Comparison of ENCODE assay signal across 9 cellular contexts in genomic region chr11:35088676-35089075, GRCh38. TPM values are rescaled to one million over a fixed set of nuclear protein-coding genes. Genes with fewer than 3 reads are reported as not detected.
DNase-seq lines count a peak whose midpoint lies in the region; ATAC-seq and TF ChIP-seq lines count a peak whose summit lies in the region.
"Had no signal": no experiment of that assay in that cellular context is flagged by ENCODE, and none has a peak within 500 bp of the region (broad histone marks: within the 10 kb centered on the region; RNA-seq: fewer than 3 reads in every experiment).

No MANE protein-coding gene starts in this region.

- H3K4me1 ChIP-seq in SJCRH30: no peaks in the 10 kb centered on the region
- H3K4me1 ChIP-seq: Caco-2 had no signal

- H3K9me3 ChIP-seq in SJCRH30 (replicated peaks): no peaks in the 10 kb centered on the region

- no peaks in the 10 kb centered on the region for H3K36me3 ChIP-seq in SJCRH30

- H3K9me3 Mint-ChIP-seq in CD14-positive monocyte: peaks cover 0 to 3% (median 0%) of the 10 kb centered on the region in 7 donors
- H3K9me3 Mint-ChIP-seq in MCF 10A (ENCODE audit: unreplicated experiment): no peaks in the 10 kb centered on the region

- H3K4me1 Mint-ChIP-seq in CD14-positive monocyte (peaks cover 41% of the 10 kb centered on the region), MCF 10A (ENCODE audit: insufficient read depth, unreplicated experiment) (peaks cover 30% of the 10 kb centered on the region)

- H3K27ac Mint-ChIP-seq in CD14-positive monocyte (peak overlapping the region in 4 of 7 donors; percentile 3 to 81 (median 80)), MCF 10A (ENCODE audit: low read depth, unreplicated experiment) (peak overlapping the region; percentile 90)

- no peak overlapping the region for H3K4me3 ChIP-seq in SJCRH30

- no peak for TF ChIP-seq CTCF in CD14-positive monocyte (IDR thresholded peaks at IDR 0.05)
- no peak for TF ChIP-seq CTCF in MCF 10A (IDR thresholded peaks at IDR 0.05; ENCODE audit: unreplicated experiment)
- no peak for TF ChIP-seq CTCF in omental fat pad (IDR thresholded peaks at IDR 0.05)

- H3K36me3 Mint-ChIP-seq in CD14-positive monocyte: peaks cover 0 to 2% of the 10 kb centered on the region in 2 donors
- H3K36me3 Mint-ChIP-seq in MCF 10A (ENCODE audit: insufficient read depth, unreplicated experiment): no peaks in the 10 kb centered on the region

- POLR2A ChIA-PET in MCF 10A (lab: Yijun Ruan, JAX): interaction anchor here (0.7 to 2.4 kb wide), 11 partner anchors 12 to 793 kb away, joined by 3 to 16 read pairs (median 5); partner anchors contain the start of gene CD44

- H3K27me3 ChIP-seq in SJCRH30: no peaks in the 10 kb centered on the region

- DNase-seq in CD14-positive monocyte (ENCODE audit: low spot score) (no peak), HPDE6-E6E7 (ENCODE audit: extremely low spot score) (peak; percentile 62), MCF 10A (ENCODE audit: unreplicated experiment) (peak; percentile 74), mucosa of gallbladder (ENCODE audit: low spot score) (peak; percentile 42), SJCRH30 (no peak), ureter (ENCODE audit: low spot score) (no peak), omental fat pad (ENCODE audit: low spot score) (no peak)
- DNase-seq in activated CD4-positive, CD25-positive, alpha-beta regulatory T cell treated with anti-CD3 and anti-CD28 coated beads, Interleukin-2, amount 50 U/mL, for 72 hours: no peak
- DNase-seq: Caco-2 had no signal

- no TSS peak for BruUV-seq in MCF 10A (replicated peaks; lab: Mats Ljungman, UMichigan)

- H3K27me3 Mint-ChIP-seq in CD14-positive monocyte (ENCODE audit: low read depth in 3 of 3) (peaks cover 0 to 3% (median 0%) of the 10 kb centered on the region in 3 donors), MCF 10A (ENCODE audit: insufficient read depth, unreplicated experiment) (no peaks in the 10 kb centered on the region)

- intact Hi-C loops in CD14-positive monocyte (cut with micrococcal nuclease) (loop anchor here in 1 of 2 donors (10.0 kb wide), 1 partner anchor 216 kb away; no protein-coding TSS in a partner anchor), MCF 10A (cut with micrococcal nuclease) (loop anchor here (10.0 kb wide), 1 partner anchor 84 kb away; no protein-coding TSS in a partner anchor)

- CTCF ChIA-PET in MCF 10A (lab: Yijun Ruan, JAX): interaction anchor here (0.6 to 1.2 kb wide), 8 partner anchors 12 to 330 kb away, joined by 3 to 4 read pairs (median 3); no protein-coding TSS in a partner anchor

- H3K4me3 Mint-ChIP-seq in CD14-positive monocyte (no peak overlapping the region), MCF 10A (ENCODE audit: unreplicated experiment) (no peak overlapping the region)

- no peak overlapping the region for H3K27ac ChIP-seq in SJCRH30

- ATAC-seq in omental fat pad (ENCODE audit: low FRiP score): no peak

RNA-seq across cellular contexts. Expression of gene CD44, which starts 50.3 kb away (rescaled TPM):
- polyA plus RNA-seq in CD14-positive monocyte: 100 to 1,000 TPM; 415 to 531 TPM
- total RNA-seq in MCF 10A (2022) (323 and 446 TPM in 2 replicates), mucosa of gallbladder (356 TPM), ureter (348 TPM), omental fat pad (100 to 1,000 TPM in 3 of 4 donors, 10 to 100 TPM in 1; 92.7 to 627 (median 158) TPM)
- total RNA-seq in SJCRH30 (2014; rRNA removed; shearing (Covaris generic)): 0.04 and 0.05 TPM in 2 replicates

Comparison
In these comparisons a context has a peak if more than half of its experiments do, and no peak if none do; other contexts are left out.
1. DNase-seq: peak in HPDE6-E6E7 (single experiment), MCF 10A (single experiment) and mucosa of gallbladder (single experiment); none in CD14-positive monocyte (single experiment), SJCRH30 (0 of 2), activated CD4-positive, CD25-positive, alpha-beta regulatory T cell treated with anti-CD3 and anti-CD28 coated beads, Interleukin-2, amount 50 U/mL, for 72 hours (single experiment), ureter (single experiment) and omental fat pad (single experiment).
2. RNA of gene CD44, which starts 50.3 kb away (total RNA-seq): 323 to 446 TPM in MCF 10A, 356 TPM in mucosa of gallbladder (single experiment), 348 TPM in ureter (single experiment) and 92.7 to 627 TPM in omental fat pad; 0.04 to 0.05 TPM in SJCRH30; every median in the first group is over 10 times any median in the second.